Comparison of ENCODE assay signal across 33 cellular contexts in genomic region chr11:66861051-66861773, GRCh38.
"Had no signal": no experiment of that assay in that cellular context is flagged by ENCODE, and none has a peak within 500 bp of the region (broad histone marks: within the 10 kb centered on the region; RNA-seq: fewer than 3 reads in every experiment).

No MANE protein-coding gene starts in this region.

- H3K79me2 ChIP-seq: hepatocyte had no signal

- H3K9me3 Mint-ChIP-seq: activated naive CD4-positive, alpha-beta T cell treated with anti-CD3 and anti-CD28 coated beads, Interleukin-2, amount 50 U/mL, for 72 hours; activated T-cell treated with anti-CD3 and anti-CD28 coated beads, Interleukin-2, amount 50 U/mL, for 72 hours; brain; memory B cell; naive thymus-derived CD8-positive, alpha-beta T cell; neural crest cell; stimulated activated naive B cell treated with anti-CD40 and anti-IgM and Interleukin-4, amounts not matched to agents 10 μg/mL and 1 μg/mL and 100 μg/mL, for 72 hours had no signal

- DNase-seq: activated CD4-positive, alpha-beta T cell treated with anti-CD3 and anti-CD28 coated beads for 4 hours; activated CD4-positive, alpha-beta T cell treated with anti-CD3 and anti-CD28 coated beads, Interleukin-2, amount 50 U/mL, for 4 hours; activated naive CD4-positive, alpha-beta T cell; activated T-cell treated with anti-CD3 and anti-CD28 coated beads for 4 hours; activated T-cell treated with anti-CD3 and anti-CD28 coated beads, Interleukin-2, amount 50 U/mL, for 72 hours; adrenal gland; cerebellar nuclear complex; colonic mucosa; dorsolateral prefrontal cortex; effector memory CD4-positive, alpha-beta T cell; naive thymus-derived CD8-positive, alpha-beta T cell; stimulated activated CD4-positive, alpha-beta T cell treated with anti-CD3 and anti-CD28 coated beads, Interleukin-1b, Interleukin-23, amount 100 ng/mL, for 48 hours; stimulated activated CD4-positive, alpha-beta T cell treated with anti-CD3 and anti-CD28 coated beads, Interleukin-4, amount 100 ng/mL, for 4 hours; stimulated activated CD8-positive, alpha-beta memory T cell treated with anti-CD3 and anti-CD28 coated beads, Interleukin-4, amount 100 ng/mL, for 48 hours; stimulated activated naive B cell treated with anti-CD40 and anti-IgM and Interleukin-4, amounts not matched to agents 10 μg/mL and 1 μg/mL and 100 μg/mL, for 72 hours; stomach; T-helper 9 cell; thyroid gland; upper lobe of right lung had no signal

- H3K4me1 Mint-ChIP-seq: neural crest cell had no signal

- ATAC-seq: activated naive CD4-positive, alpha-beta T cell treated with anti-CD3 and anti-CD28 coated beads, Interleukin-2, amount 50 U/mL, for 72 hours; activated T-cell treated with anti-CD3 and anti-CD28 coated beads, Interleukin-2, amount 50 U/mL, for 72 hours; left colon; naive thymus-derived CD8-positive, alpha-beta T cell; stimulated activated naive B cell treated with anti-CD40 and anti-IgM and Interleukin-4, amounts not matched to agents 10 μg/mL and 1 μg/mL and 100 μg/mL, for 72 hours; upper lobe of right lung had no signal

- H2AFZ ChIP-seq: hepatocyte had no signal

- H3K27me3 ChIP-seq: adrenal gland, ascending aorta, cardiac muscle cell, colonic mucosa, dorsolateral prefrontal cortex, hepatocyte, stomach, thyroid gland, upper lobe of right lung had no signal

- H3K36me3 ChIP-seq: adrenal gland, ascending aorta, colonic mucosa, thyroid gland, upper lobe of right lung had no signal

- H3K4me3 ChIP-seq: adrenal gland, ascending aorta, cardiac muscle cell, colonic mucosa, dorsolateral prefrontal cortex, hepatocyte, smooth muscle cell, stomach, thyroid gland, upper lobe of right lung had no signal

- H3K27ac Mint-ChIP-seq: activated naive CD4-positive, alpha-beta T cell treated with anti-CD3 and anti-CD28 coated beads, Interleukin-2, amount 50 U/mL, for 72 hours; activated T-cell treated with anti-CD3 and anti-CD28 coated beads, Interleukin-2, amount 50 U/mL, for 72 hours; memory B cell; progenitor cell of endocrine pancreas had no signal

- H3K4me1 ChIP-seq: adrenal gland, ascending aorta, upper lobe of right lung had no signal

- FAIRE-seq: frontal cortex, keratinocyte, TTC549 had no signal

- H3K9me3 ChIP-seq: adrenal gland, ascending aorta, colonic mucosa, stomach, thyroid gland, upper lobe of right lung had no signal

- H3K27ac ChIP-seq: adrenal gland, ascending aorta, cardiac muscle cell, colonic mucosa, hepatocyte, stomach, thyroid gland, upper lobe of right lung, VCaP had no signal

- H3K4me3 Mint-ChIP-seq: activated T-cell treated with anti-CD3 and anti-CD28 coated beads, Interleukin-2, amount 50 U/mL, for 72 hours; memory B cell; naive thymus-derived CD8-positive, alpha-beta T cell; neural crest cell; stimulated activated naive B cell treated with anti-CD40 and anti-IgM and Interleukin-4, amounts not matched to agents 10 μg/mL and 1 μg/mL and 100 μg/mL, for 72 hours had no signal

- H3K4me2 ChIP-seq: hepatocyte, smooth muscle cell had no signal

- H3K27me3 Mint-ChIP-seq: brain; memory B cell; naive thymus-derived CD8-positive, alpha-beta T cell; progenitor cell of endocrine pancreas; stimulated activated naive B cell treated with anti-CD40 and anti-IgM and Interleukin-4, amounts not matched to agents 10 μg/mL and 1 μg/mL and 100 μg/mL, for 72 hours had no signal

- H3K36me3 Mint-ChIP-seq: activated naive CD4-positive, alpha-beta T cell treated with anti-CD3 and anti-CD28 coated beads, Interleukin-2, amount 50 U/mL, for 72 hours; brain; naive thymus-derived CD8-positive, alpha-beta T cell had no signal
